ENCODE assay signal across 1 cellular context in genomic region chr19:50537769-50538230, GRCh38.
A peak's percentile ranks its signal among the peaks of the same experiment; 100 is the strongest.
TF ChIP-seq lines count a peak whose summit lies in the region.

No MANE protein-coding gene starts in this region.

TF ChIP-seq in K562, 482 proteins besides CTCF, POLR2A, EP300 and RAD21 (continued from another document and continues in another):
- TF ChIP-seq SFPQ (IDR thresholded peaks at IDR 0.05; ENCODE audit: low read depth, low read length), result no peak
- TF ChIP-seq MAFK (IDR thresholded peaks at IDR 0.05; ENCODE audit: low read length), result no peak
- no peak for TF ChIP-seq E2F8 (IDR thresholded peaks at IDR 0.05; ENCODE audit: low read depth, partially characterized antibody)
- no peak for TF ChIP-seq CLOCK (CRISPR knock-in tag; IDR thresholded peaks at IDR 0.05; ENCODE audit: borderline replicate concordance)
- TF ChIP-seq ZKSCAN3 (CRISPR knock-in tag; IDR thresholded peaks at IDR 0.05), result no peak
- TF ChIP-seq MEF2A (IDR thresholded peaks at IDR 0.05; ENCODE audit: control insufficient read depth, low read depth, low read length), result no peak
- TF ChIP-seq ZBTB9 (CRISPR knock-in tag; IDR thresholded peaks at IDR 0.05), result no peak
- no peak for TF ChIP-seq REST (CRISPR knock-in tag; IDR thresholded peaks at IDR 0.05; ENCODE audit: low read depth)
- no peak for TF ChIP-seq PURB (CRISPR knock-in tag; IDR thresholded peaks at IDR 0.05; ENCODE audit: low read depth)
- TF ChIP-seq STAT5A (IDR thresholded peaks at IDR 0.05; ENCODE audit: borderline replicate concordance, low read length), result no peak
- TF ChIP-seq PYGO2 (tag; IDR thresholded peaks at IDR 0.05), result 0 out of 2 replicates have a peak, but pooled peaks have one; percentile 44
- 0 out of 2 replicates have a peak, but pooled peaks have one; percentile 44 for TF ChIP-seq ZNF165 (CRISPR knock-in tag; IDR thresholded peaks at IDR 0.05; ENCODE audit: borderline replicate concordance)
- TF ChIP-seq ZNF12 (CRISPR knock-in tag; IDR thresholded peaks at IDR 0.05), result no peak
- no peak for TF ChIP-seq ZSCAN32 (CRISPR knock-in tag; IDR thresholded peaks at IDR 0.05)
- no peak for TF ChIP-seq CHD2 (IDR thresholded peaks at IDR 0.05; ENCODE audit: low read depth, low read length)
- TF ChIP-seq MTA3 (IDR thresholded peaks at IDR 0.05; ENCODE audit: borderline replicate concordance), result no peak
- no peak for TF ChIP-seq SNRNP70 (optimal IDR thresholded peaks at IDR 0.05; ENCODE audit: low read depth, low read length)
- TF ChIP-seq PREB (CRISPR knock-in tag; IDR thresholded peaks at IDR 0.05), result no peak
- TF ChIP-seq EWSR1 (IDR thresholded peaks at IDR 0.05; ENCODE audit: borderline replicate concordance, low read depth, partially characterized antibody), result no peak
- no peak for TF ChIP-seq NCOA2 (IDR thresholded peaks at IDR 0.05; ENCODE audit: partially characterized antibody in 2 of 2)
- no peak for TF ChIP-seq ZNF140 (CRISPR knock-in tag; IDR thresholded peaks at IDR 0.05)
- no peak for TF ChIP-seq BDP1 (IDR thresholded peaks at IDR 0.05; ENCODE audit: insufficient read depth, insufficient read length)
- 0 out of 2 replicates have a peak, but pooled peaks have one; percentile 57 for TF ChIP-seq THRB (CRISPR knock-in tag; conservative IDR thresholded peaks at IDR 0.05)
- TF ChIP-seq PHF8 (IDR thresholded peaks at IDR 0.05; ENCODE audit: borderline replicate concordance, low read length), result no peak
- TF ChIP-seq CBFB (CRISPR knock-in tag; IDR thresholded peaks at IDR 0.05), result no peak
- TF ChIP-seq TFAM (CRISPR knock-in tag; conservative IDR thresholded peaks at IDR 0.05), result no peak
- TF ChIP-seq GATAD2A (IDR thresholded peaks at IDR 0.05), result peak; percentile 83; the same call in 1 of the 2 replicates
- TF ChIP-seq VEZF1 (CRISPR knock-in tag; IDR thresholded peaks at IDR 0.05), result peak; percentile 19; the same call in 1 of the 2 replicates
- no peak for TF ChIP-seq ZNF280A (IDR thresholded peaks at IDR 0.05; ENCODE audit: low read depth, partially characterized antibody)
- TF ChIP-seq IRF2 (CRISPR knock-in tag; IDR thresholded peaks at IDR 0.05), result no peak
